In genomic region chr15:55389276-55389631, GRCh38 we compare ENCODE assay signal across 1 cellular context.
TF ChIP-seq lines count a peak whose summit lies in the region.

No MANE protein-coding gene starts in this region.

TF ChIP-seq in endothelial cell of umbilical vein, 7 proteins besides CTCF, POLR2A, EP300 and RAD21:
- TF ChIP-seq FOS (IDR thresholded peaks at IDR 0.05; ENCODE audit: borderline replicate concordance, insufficient read depth, low read length), result peak; percentile 33
- no peak for TF ChIP-seq MYC (IDR thresholded peaks at IDR 0.05; ENCODE audit: low read depth, low read length)
- no peak for TF ChIP-seq GATA2 (IDR thresholded peaks at IDR 0.05; ENCODE audit: insufficient read depth, insufficient read length, low read depth, low read length)
